Comparison of ENCODE assay signal across 9 cellular contexts in genomic region chr19:35462476-35462953, GRCh38. TPM values are rescaled to one million over a fixed set of nuclear protein-coding genes. Genes with fewer than 3 reads are reported as not detected.
DNase-seq lines count a peak whose midpoint lies in the region; ATAC-seq and TF ChIP-seq lines count a peak whose summit lies in the region.
"Had no signal": no experiment of that assay in that cellular context is flagged by ENCODE, and none has a peak within 500 bp of the region (broad histone marks: within the 10 kb centered on the region; RNA-seq: fewer than 3 reads in every experiment).

No MANE protein-coding gene starts in this region.

- peaks cover 21 to 57% (median 30%) of the 10 kb centered on the region in 4 donors for H3K4me1 ChIP-seq in stomach

- no peaks in the 10 kb centered on the region for H3K27me3 ChIP-seq in stomach

- ATAC-seq in GM18873 (IDR thresholded peaks at IDR 0.05; ENCODE audit: low FRiP score, unreplicated experiment), result peak; percentile 62
- peak; percentile 53 for ATAC-seq in HG02981 (IDR thresholded peaks at IDR 0.05; ENCODE audit: unreplicated experiment)
- ATAC-seq in T-helper 17 cell, result peak; percentile 94
- ATAC-seq in esophagus mucosa, result peak; percentile 51
- no peak for ATAC-seq in GM21526 (IDR thresholded peaks at IDR 0.05; ENCODE audit: low FRiP score, unreplicated experiment)

- TF ChIP-seq POLR2A in stomach (IDR thresholded peaks at IDR 0.05), result no peak

- intact Hi-C loops in stomach (cut with DNase I; ENCODE audit: low total_unique reads), result no loop called here

- DNase-seq in T-helper 17 cell, result peak in 2 of 3 donors; percentile 11 to 42
- no peak for DNase-seq in stomach
- DNase-seq in NCI-H446 (lab: John Stamatoyannopoulos, UW), result no peak
- DNase-seq in EL, result no peak

- H3K4me3 Mint-ChIP-seq in T-helper 17 cell, result peak overlapping the region; percentile 82

- TF ChIP-seq EP300 in stomach (IDR thresholded peaks at IDR 0.05), result no peak

- peaks cover 48% of the 10 kb centered on the region for H3K4me1 Mint-ChIP-seq in T-helper 17 cell

- peak overlapping the region; percentile 94 for H3K27ac Mint-ChIP-seq in T-helper 17 cell

- H3K27ac ChIP-seq in stomach, result peak overlapping the region; percentile 14 to 56 (median 38)

- no peak overlapping the region for H3K4me3 ChIP-seq in stomach

- WGBS in stomach, 5 donors, result 40 to 56% (median 52%) methylated on average over 6 of the region's 6 CpGs

- no peaks in the 10 kb centered on the region for H3K27me3 Mint-ChIP-seq in T-helper 17 cell

- H3K36me3 ChIP-seq in stomach, result no peaks in the 10 kb centered on the region

- H3K36me3 Mint-ChIP-seq in T-helper 17 cell (ENCODE audit: low read depth), result peaks cover 3% of the 10 kb centered on the region

- H3K9me3 ChIP-seq in T-helper 17 cell (ENCODE audit: control insufficient read depth, low read length, poor library complexity, severe bottlenecking), result no peaks in the 10 kb centered on the region
- H3K9me3 ChIP-seq in stomach, result no peaks in the 10 kb centered on the region

- TF ChIP-seq CTCF in stomach (IDR thresholded peaks at IDR 0.05), result no peak

RNA-seq across cellular contexts. Expression of gene FFAR2, which starts 14.5 kb away (rescaled TPM):
- total RNA-seq in T-helper 17 cell, result under 1 TPM; 0.16 to 0.55 TPM
- total RNA-seq in esophagus mucosa, result 1.8 TPM
- total RNA-seq in stomach, result 1 to 10 TPM in 1 of 5 donors, not detected in 4; 1.4 TPM
- under 1 TPM; 0.35 to 0.62 (median 0.46) TPM for polyA plus RNA-seq in stomach
- total RNA-seq: M059J had no signal

RNA-seq across cellular contexts. Expression of gene KRTDAP, which starts 27.7 kb away (rescaled TPM):
- total RNA-seq in T-helper 17 cell, result not detected
- total RNA-seq in esophagus mucosa, result 338 TPM
- not detected for total RNA-seq in stomach
- polyA plus RNA-seq in stomach, result 1 to 10 TPM in 2 of 3 donors, not detected in 1; 2.3 to 3.0 TPM
- total RNA-seq: M059J had no signal

RNA-seq across cellular contexts. Expression of gene DMKN, which starts 50.9 kb away (rescaled TPM):
- total RNA-seq in T-helper 17 cell, result not detected
- 406 TPM for total RNA-seq in esophagus mucosa
- 10 to 100 TPM in 2 of 5 donors, 1 to 10 TPM in 2, not detected in 1; 4.9 to 36.9 (median 20.2) TPM for total RNA-seq in stomach
- 100 to 1,000 TPM in 1 of 3 donors, 10 to 100 TPM in 2; 76.7 to 139 (median 83.6) TPM for polyA plus RNA-seq in stomach

Comparison
In these comparisons a context has a peak if more than half of its experiments do, and no peak if none do; other contexts are left out.
1. DNase-seq: peak in T-helper 17 cell (2 of 3); none in stomach (single experiment), NCI-H446 (0 of 2) and EL (single experiment).
2. RNA of gene KRTDAP, which starts 27.7 kb away (total RNA-seq): 338 TPM in esophagus mucosa (single experiment); not detected in T-helper 17 cell and not detected in stomach; every median in the first group is over 100 times any median in the second.
3. RNA of gene DMKN, which starts 50.9 kb away (total RNA-seq): 406 TPM in esophagus mucosa (single experiment); 4.9 to 36.9 TPM in stomach and not detected in T-helper 17 cell; every median in the first group is over 10 times any median in the second.